In genomic region chr6:116390571-116390970, GRCh38 we compare ENCODE assay signal across 12 cellular contexts. TPM values are rescaled to one million over a fixed set of nuclear protein-coding genes. Genes with fewer than 3 reads are reported as not detected.
DNase-seq lines count a peak whose midpoint lies in the region; ATAC-seq and TF ChIP-seq lines count a peak whose summit lies in the region.
"Had no signal": no experiment of that assay in that cellular context is flagged by ENCODE, and none has a peak within 500 bp of the region (broad histone marks: within the 10 kb centered on the region; RNA-seq: fewer than 3 reads in every experiment).

No MANE protein-coding gene starts in this region.

- no peaks in the 10 kb centered on the region for H3K9me3 ChIP-seq in left lung

- H3K27me3 Mint-ChIP-seq in natural killer cell treated with Interleukin-12 subunit alpha and Interleukin-12 subunit beta and Interleukin-15 and Interleukin-18, amount 100 ng/mL, for 72 hours, result no peaks in the 10 kb centered on the region

- H3K36me3 ChIP-seq in left lung, result no peaks in the 10 kb centered on the region
- H3K36me3 ChIP-seq: cardiac muscle cell had no signal

- no peaks in the 10 kb centered on the region for H3K27me3 ChIP-seq in left lung
- H3K27me3 ChIP-seq: cardiac muscle cell had no signal

- H3K27ac Mint-ChIP-seq in natural killer cell treated with Interleukin-12 subunit alpha and Interleukin-12 subunit beta and Interleukin-15 and Interleukin-18, amount 100 ng/mL, for 72 hours, result peak overlapping the region in 1 of 2 donors; percentile 79

- H3K4me3 Mint-ChIP-seq in natural killer cell treated with Interleukin-12 subunit alpha and Interleukin-12 subunit beta and Interleukin-15 and Interleukin-18, amount 100 ng/mL, for 72 hours, result peak overlapping the region; percentile 19

- H3K4me1 ChIP-seq in left lung, result peaks cover 5 to 84% of the 10 kb centered on the region in 2 donors

- H3K27ac ChIP-seq in left lung, result no peak overlapping the region
- H3K27ac ChIP-seq: cardiac muscle cell had no signal

- DNase-seq in natural killer cell treated with Interleukin-12 subunit alpha and Interleukin-12 subunit beta and Interleukin-15 and Interleukin-18, amount 100 ng/mL, for 72 hours (ENCODE audit: low spot score), result no peak
- no peak for DNase-seq in NCI-H1048 (lab: John Stamatoyannopoulos, UW)
- no peak for DNase-seq in ureter (ENCODE audit: low spot score)
- no peak for DNase-seq in HT-29 (ENCODE audit: low spot score)
- no peak for DNase-seq in left lung
- DNase-seq: H7, NCI-H526 treated with DMSO at 0.1 percent for 48 hours, SW 1271 had no signal

- no peaks in the 10 kb centered on the region for H3K9me3 Mint-ChIP-seq in natural killer cell treated with Interleukin-12 subunit alpha and Interleukin-12 subunit beta and Interleukin-15 and Interleukin-18, amount 100 ng/mL, for 72 hours

- TF ChIP-seq CTCF in left lung (IDR thresholded peaks at IDR 0.05), result no peak

- intact Hi-C loops in left lung (cut with DNase I), result no loop called here

- H3K36me3 Mint-ChIP-seq in natural killer cell treated with Interleukin-12 subunit alpha and Interleukin-12 subunit beta and Interleukin-15 and Interleukin-18, amount 100 ng/mL, for 72 hours, result peaks cover 5% of the 10 kb centered on the region

- no peak overlapping the region for H3K4me3 ChIP-seq in left lung
- H3K4me3 ChIP-seq: cardiac muscle cell had no signal

- ATAC-seq in GM18861 (IDR thresholded peaks at IDR 0.05; ENCODE audit: unreplicated experiment) (peak; percentile 47), GM21619 (IDR thresholded peaks at IDR 0.05; ENCODE audit: unreplicated experiment) (peak; percentile 39), HG03457 (IDR thresholded peaks at IDR 0.05; ENCODE audit: unreplicated experiment) (peak; percentile 40), left lung (no peak)
- ATAC-seq in natural killer cell treated with Interleukin-12 subunit alpha and Interleukin-12 subunit beta and Interleukin-15 and Interleukin-18, amount 100 ng/mL, for 72 hours, result no peak

- peaks cover 40 to 54% of the 10 kb centered on the region in 2 donors for H3K4me1 Mint-ChIP-seq in natural killer cell treated with Interleukin-12 subunit alpha and Interleukin-12 subunit beta and Interleukin-15 and Interleukin-18, amount 100 ng/mL, for 72 hours (ENCODE audit: low read depth in 2 of 2)

RNA-seq across cellular contexts. Expression of gene DSE, which starts 19.8 kb away (rescaled TPM):
- 10 to 100 TPM; 21.9 to 25.9 TPM for total RNA-seq in natural killer cell treated with Interleukin-12 subunit alpha and Interleukin-12 subunit beta and Interleukin-15 and Interleukin-18, amount 100 ng/mL, for 72 hours
- total RNA-seq in ureter (43.9 TPM), left lung (10 to 100 TPM; 39.7 to 85.6 TPM)
- 1.9 and 5.3 TPM in 2 replicates for total RNA-seq in HT-29 (2014; rRNA removed; shearing (Covaris generic))

Comparison
In these comparisons a context has a peak if more than half of its experiments do, and no peak if none do; other contexts are left out.
1. ATAC-seq: peak in GM18861 (single experiment), GM21619 (single experiment) and HG03457 (single experiment); none in natural killer cell treated with Interleukin-12 subunit alpha and Interleukin-12 subunit beta and Interleukin-15 and Interleukin-18, amount 100 ng/mL, for 72 hours (0 of 2) and left lung (single experiment).